In genomic region chr20:57563522-57563921, GRCh38 we compare ENCODE assay signal across 25 cellular contexts. TPM values are rescaled to one million over a fixed set of nuclear protein-coding genes. Genes with fewer than 3 reads are reported as not detected.
DNase-seq lines count a peak whose midpoint lies in the region; ATAC-seq, FAIRE-seq and TF ChIP-seq lines count a peak whose summit lies in the region.
"Had no signal": no experiment of that assay in that cellular context is flagged by ENCODE, and none has a peak within 500 bp of the region (broad histone marks: within the 10 kb centered on the region; RNA-seq: fewer than 3 reads in every experiment).

No MANE protein-coding gene starts in this region.

- H3K9ac ChIP-seq in adipocyte (ENCODE audit: low read length) (no peak overlapping the region), HepG2 (ENCODE audit: insufficient read depth, low read depth, low read length) (no peak overlapping the region), subcutaneous abdominal adipose tissue (ENCODE audit: low read length in 5 of 5) (no peak overlapping the region)
- H3K9ac ChIP-seq: BLaER1 had no signal

- BruUV-seq in HepG2 (replicated peaks; lab: Mats Ljungman, UMichigan) (no TSS peak), OCI-LY7 (replicated peaks; lab: Mats Ljungman, UMichigan) (no TSS peak)

- H3K27ac ChIP-seq in HepG2 (ENCODE audit: extremely low read length, insufficient read depth, low read length): no peak overlapping the region
- H3K27ac ChIP-seq in subcutaneous abdominal adipose tissue (ENCODE audit: low read depth, low read length): peak overlapping the region; percentile 37
- H3K27ac ChIP-seq in OCI-LY7 (ENCODE audit: low read depth, low read length, poor library complexity, severe bottlenecking): no peak overlapping the region
- H3K27ac ChIP-seq: BLaER1, HL-60 had no signal

- intact Hi-C loops in HepG2 (cut with micrococcal nuclease; ENCODE audit: unreplicated experiment): no loop called here
- intact Hi-C loops in posterior vena cava (cut with DNase I): no loop called here
- intact Hi-C loops in OCI-LY7 (cut with micrococcal nuclease; ENCODE audit: unreplicated experiment): no loop called here

- peak overlapping the region; percentile 77; the same call in 1 of the 2 replicates for H3K4me2 ChIP-seq in HepG2 (ENCODE audit: low read depth, low read length)
- H3K4me2 ChIP-seq in OCI-LY7 (ENCODE audit: low read length): no peak overlapping the region
- H3K4me2 ChIP-seq: BLaER1, GM23338 had no signal

- no peaks in the 10 kb centered on the region for H3K9me2 ChIP-seq in OCI-LY7 (ENCODE audit: insufficient read depth, low read length)

- peaks cover 10% of the 10 kb centered on the region for H3K79me2 ChIP-seq in HepG2 (ENCODE audit: insufficient read depth, low read length)
- H3K79me2 ChIP-seq in OCI-LY7 (ENCODE audit: insufficient read depth, low read depth, low read length): no peaks in the 10 kb centered on the region

- POLR2A ChIA-PET in HepG2 (lab: Yijun Ruan, JAX) (no interaction called here), OCI-LY7 (lab: Charles Lee) (interaction anchor here (0.5 kb wide), 1 partner anchor 733 kb away, joined by 4 read pairs; no protein-coding TSS in a partner anchor)

- no peaks in the 10 kb centered on the region for H3K9me3 ChIP-seq in adipocyte (ENCODE audit: control insufficient read depth, low read length)
- H3K9me3 ChIP-seq in HepG2 (ENCODE audit: low read length): no peaks in the 10 kb centered on the region
- no peaks in the 10 kb centered on the region for H3K9me3 ChIP-seq in subcutaneous abdominal adipose tissue (ENCODE audit: control insufficient read depth in 5 of 5, low read length in 5 of 5)
- no peaks in the 10 kb centered on the region for H3K9me3 ChIP-seq in OCI-LY7 (ENCODE audit: low read length)
- H3K9me3 ChIP-seq: BLaER1 had no signal

- peaks cover 8% of the 10 kb centered on the region for H3K27me3 ChIP-seq in adipocyte (replicated peaks; ENCODE audit: control insufficient read depth, insufficient read depth, low read length)
- H3K27me3 ChIP-seq in HepG2 (ENCODE audit: control insufficient read depth in 1 of 2, insufficient read depth in 2 of 2, low read length in 2 of 2): no peaks in the 10 kb centered on the region; a peak in 3 of 5 replicates
- peaks cover 0 to 5% (median 0%) of the 10 kb centered on the region in 5 donors for H3K27me3 ChIP-seq in subcutaneous abdominal adipose tissue (ENCODE audit: control insufficient read depth in 5 of 5, insufficient read depth in 4 of 5, low read length in 5 of 5)
- H3K27me3 ChIP-seq: BLaER1 had no signal

- no peak for TF ChIP-seq RAD21 in HepG2 (CRISPR knock-in tag; IDR thresholded peaks at IDR 0.05)

- H2AFZ ChIP-seq in HepG2 (ENCODE audit: low read length): no peak overlapping the region
- no peak overlapping the region for H2AFZ ChIP-seq in OCI-LY7 (ENCODE audit: low read length)
- H2AFZ ChIP-seq: GM23338 had no signal

- TF ChIP-seq CTCF in HepG2 (CRISPR knock-in tag; IDR thresholded peaks at IDR 0.05) (no peak), OCI-LY7 (conservative IDR thresholded peaks at IDR 0.05; ENCODE audit: low read length) (no peak), GM13976 (IDR thresholded peaks at IDR 0.05; ENCODE audit: borderline replicate concordance, control extremely low read depth, extremely low read depth, insufficient read depth, missing control alignments) (no peak)

- TF ChIP-seq POLR2A in HepG2 (IDR thresholded peaks at IDR 0.05; ENCODE audit: insufficient read depth in 1 of 2, low read depth in 2 of 2, low read length in 2 of 2): peak in 1 of 2 experiments; percentile 40; a peak in 1 of 4 replicates

- WGBS in HepG2 (ENCODE audit: low lambda C conversion rate): 97% methylated on average over 12 of the region's 12 CpGs

- FAIRE-seq in HepG2 (lab: Jason Lieb, UNC): no peak
- FAIRE-seq: GM12878, GM19239, H54 had no signal

- CTCF ChIA-PET in HepG2 (lab: Yijun Ruan, JAX; ENCODE audit: low intra/inter-chr PET ratio, low total read pairs) (no interaction called here), OCI-LY7 (lab: Charles Lee; ENCODE audit: unreplicated experiment) (no interaction called here)

- in situ Hi-C loops in HepG2 (cut with HindIII; ENCODE audit: extremely low pct_ligation_motif_present, low pct_unique_long_range_greater_than_20kb) (no loop called here), GM13976 (cut with MboI; ENCODE audit: low sequenced_read_pairs, unreplicated experiment) (no loop called here)

- peak overlapping the region; percentile 65 for H3K4me3 ChIP-seq in adipocyte (ENCODE audit: low read length)
- H3K4me3 ChIP-seq in HepG2 (replicated peaks in 1 of 3; ENCODE audit: insufficient read depth in 1 of 3, low read depth in 2 of 3, low read length in 3 of 3): peak overlapping the region in 1 of 3 experiments; percentile 30; a peak in 1 of 6 replicates
- peak overlapping the region in 3 of 5 donors; percentile 38 to 66 (median 59) for H3K4me3 ChIP-seq in subcutaneous abdominal adipose tissue (ENCODE audit: low read depth in 1 of 5, low read length in 5 of 5)
- no peak overlapping the region for H3K4me3 ChIP-seq in OCI-LY7 (ENCODE audit: low read depth, low read length, poor library complexity, severe bottlenecking)
- H3K4me3 ChIP-seq: BLaER1, GM12878, GM23338 had no signal

- DNase-seq in adipocyte (ENCODE audit: low read depth): no peak
- DNase-seq in HepG2 (ENCODE audit: low spot score): no peak
- peak; percentile 47 for DNase-seq in posterior vena cava (ENCODE audit: low spot score)
- DNase-seq in globus pallidus (ENCODE audit: low spot score): no peak
- DNase-seq in OCI-LY7 (ENCODE audit: low spot score): no peak
- DNase-seq in GM13976 (ENCODE audit: low spot score): no peak
- DNase-seq: 8988T; CD4-positive, alpha-beta memory T cell; DND-41; EL; HCEC 1CT had no signal

- peaks cover 24% of the 10 kb centered on the region for H3K36me3 ChIP-seq in adipocyte (ENCODE audit: control insufficient read depth, insufficient read depth, low read length, severe bottlenecking)
- peaks cover 0 to 22% of the 10 kb centered on the region in 2 experiments; a peak in 2 of 5 replicates for H3K36me3 ChIP-seq in HepG2 (replicated peaks in 1 of 2; ENCODE audit: control insufficient read depth in 1 of 2, insufficient read depth in 2 of 2, low read length in 2 of 2)
- H3K36me3 ChIP-seq in subcutaneous abdominal adipose tissue (ENCODE audit: control insufficient read depth in 5 of 5, insufficient read depth in 5 of 5, low read length in 5 of 5): peaks cover 3 to 31% (median 23%) of the 10 kb centered on the region in 5 donors
- peaks cover 28% of the 10 kb centered on the region; the same call in 1 of the 2 replicates for H3K36me3 ChIP-seq in OCI-LY7 (ENCODE audit: insufficient read depth, low read length)
- H3K36me3 ChIP-seq: BLaER1 had no signal

- H4K20me1 ChIP-seq in HepG2 (ENCODE audit: insufficient read depth, low read length) (no peaks in the 10 kb centered on the region; the same call in 1 of the 2 replicates), OCI-LY7 (ENCODE audit: insufficient read depth, low read length) (no peaks in the 10 kb centered on the region)
- H4K20me1 ChIP-seq: BLaER1 had no signal

- ATAC-seq in HepG2 (no peak), HG02970 (IDR thresholded peaks at IDR 0.05; ENCODE audit: low FRiP score, unreplicated experiment) (no peak)
- ATAC-seq: GM12878, GM23338 had no signal

- TF ChIP-seq EP300 in HepG2 (IDR thresholded peaks at IDR 0.05; ENCODE audit: low read depth in 2 of 2, low read length in 2 of 2): no peak
- TF ChIP-seq EP300 in HepG2 (CRISPR knock-in tag; IDR thresholded peaks at IDR 0.05; ENCODE audit: borderline replicate concordance): no peak

- peaks cover 19% of the 10 kb centered on the region for H3K4me1 ChIP-seq in adipocyte (ENCODE audit: control insufficient read depth, insufficient read depth, low read length)
- H3K4me1 ChIP-seq in HepG2 (ENCODE audit: insufficient read depth, low read length): peaks cover 93% of the 10 kb centered on the region
- peaks cover 10 to 75% (median 65%) of the 10 kb centered on the region in 5 donors for H3K4me1 ChIP-seq in subcutaneous abdominal adipose tissue (ENCODE audit: control insufficient read depth in 5 of 5, insufficient read depth in 5 of 5, low read length in 5 of 5)
- H3K4me1 ChIP-seq in OCI-LY7 (ENCODE audit: insufficient read depth, low read length, poor library complexity, severe bottlenecking): no peaks in the 10 kb centered on the region

RNA-seq across cellular contexts. Expression of gene PCK1, which starts 2.6 kb away (rescaled TPM):
- total RNA-seq in HepG2 (2016; rRNA removed; fragmentation: Illumina TruSeq; extraction: Trizol) (5.4 and 12.6 TPM in 2 replicates), posterior vena cava (under 1 TPM; 0.57 to 0.93 TPM), OCI-LY7 (2022) (13.0 and 13.4 TPM in 2 replicates)
- total RNA-seq in HepG2 (2016; cell fraction: cytosol; rRNA removed; fragmentation: Illumina TruSeq; extraction: Trizol; ENCODE audit: low read depth): 3.7 TPM in 2 replicates
- 5.2 and 15.5 TPM in 2 replicates for total RNA-seq in HepG2 (2016; cell fraction: insoluble cytoplasmic fraction; rRNA removed; fragmentation: Illumina TruSeq; extraction: Trizol)
- 3.3 and 3.9 TPM in 2 replicates for total RNA-seq in HepG2 (2016; cell fraction: membrane; rRNA removed; fragmentation: Illumina TruSeq; extraction: Trizol)
- total RNA-seq in HepG2 (2016; cell fraction: nucleus; rRNA removed; fragmentation: Illumina TruSeq; extraction: Trizol): 23.9 and 29.1 TPM in 2 replicates
- polyA plus RNA-seq in HepG2 (2011; rRNA removed): 6.5 and 19.5 TPM in 2 replicates
- 2.9 and 9.4 TPM in 2 replicates for polyA plus RNA-seq in HepG2 (2011; cell fraction: cytosol; rRNA removed)
- polyA plus RNA-seq in HepG2 (2011; cell fraction: nucleus; rRNA removed): 21.5 and 61.9 TPM in 2 replicates
- 220 and 303 TPM in 2 replicates for polyA plus RNA-seq in HepG2 (2012)
- 0.43 and 0.67 TPM in 2 replicates for polyA plus RNA-seq in HepG2 (2016; cell fraction: cytosol; fragmentation: Illumina TruSeq; extraction: Trizol; ENCODE audit: low read depth)
- 5.0 and 5.7 TPM in 2 replicates for polyA plus RNA-seq in HepG2 (2016; cell fraction: insoluble cytoplasmic fraction; fragmentation: Illumina TruSeq; extraction: Trizol; ENCODE audit: low read depth)
- polyA plus RNA-seq in HepG2 (2016; cell fraction: membrane; fragmentation: Illumina TruSeq; extraction: Trizol; ENCODE audit: low read depth): 0.71 and 0.72 TPM in 2 replicates
- polyA plus RNA-seq in HepG2 (2016; cell fraction: nucleus; fragmentation: Illumina TruSeq; extraction: Trizol; ENCODE audit: insufficient read depth, low read depth): 17.4 and 17.7 TPM in 2 replicates
- 0.12 and 22.5 TPM in 2 replicates for polyA minus RNA-seq in HepG2 (2011; rRNA and poly(A)+ RNA removed; ENCODE audit: low replicate concordance)
- 7.7 and 23.7 TPM in 2 replicates for polyA minus RNA-seq in HepG2 (2011; cell fraction: cytosol; rRNA and poly(A)+ RNA removed)
- polyA minus RNA-seq in HepG2 (2011; cell fraction: nucleus; rRNA and poly(A)+ RNA removed): 39.8 and 149 TPM in 2 replicates
- total RNA-seq in OCI-LY7 (2014; rRNA removed; shearing (Covaris generic)): 5.7 and 6.9 TPM in 2 replicates
- total RNA-seq: A673; CD4-positive, alpha-beta memory T cell; G401; GM23338; HT1080 had no signal
- polyA plus RNA-seq: AG04450; CD14-positive monocyte; CD4-positive, alpha-beta memory T cell; GM23338; IgD-negative memory B cell had no signal

RNA-seq across cellular contexts. Expression of gene CTCFL, which starts 38.6 kb away (rescaled TPM):
- total RNA-seq in HepG2 (2016; rRNA removed; fragmentation: Illumina TruSeq; extraction: Trizol) (not detected in 2 replicates), posterior vena cava (not detected), OCI-LY7 (2022) (not detected in 2 replicates)
- total RNA-seq in HepG2 (2016; cell fraction: cytosol; rRNA removed; fragmentation: Illumina TruSeq; extraction: Trizol; ENCODE audit: low read depth): not detected in 2 replicates
- total RNA-seq in HepG2 (2016; cell fraction: insoluble cytoplasmic fraction; rRNA removed; fragmentation: Illumina TruSeq; extraction: Trizol): not detected in 2 replicates
- total RNA-seq in HepG2 (2016; cell fraction: membrane; rRNA removed; fragmentation: Illumina TruSeq; extraction: Trizol): not detected in 2 replicates
- not detected in 2 replicates for total RNA-seq in HepG2 (2016; cell fraction: nucleus; rRNA removed; fragmentation: Illumina TruSeq; extraction: Trizol)
- 0.04 and 0.05 TPM in 2 replicates for polyA plus RNA-seq in HepG2 (2011; rRNA removed)
- polyA plus RNA-seq in HepG2 (2011; cell fraction: cytosol; rRNA removed): 0.03 TPM in 1 of 2 replicates, not detected in the other
- not detected in 2 replicates for polyA plus RNA-seq in HepG2 (2011; cell fraction: nucleus; rRNA removed)
- polyA plus RNA-seq in HepG2 (2012): 0.13 and 0.42 TPM in 2 replicates
- not detected in 2 replicates for polyA plus RNA-seq in HepG2 (2016; cell fraction: cytosol; fragmentation: Illumina TruSeq; extraction: Trizol; ENCODE audit: low read depth)
- not detected in 2 replicates for polyA plus RNA-seq in HepG2 (2016; cell fraction: insoluble cytoplasmic fraction; fragmentation: Illumina TruSeq; extraction: Trizol; ENCODE audit: low read depth)
- not detected in 2 replicates for polyA plus RNA-seq in HepG2 (2016; cell fraction: membrane; fragmentation: Illumina TruSeq; extraction: Trizol; ENCODE audit: low read depth)
- polyA plus RNA-seq in HepG2 (2016; cell fraction: nucleus; fragmentation: Illumina TruSeq; extraction: Trizol; ENCODE audit: insufficient read depth, low read depth): not detected in 2 replicates
- polyA minus RNA-seq in HepG2 (2011; rRNA and poly(A)+ RNA removed; ENCODE audit: low replicate concordance): 0.22 and 0.26 TPM in 2 replicates
- polyA minus RNA-seq in HepG2 (2011; cell fraction: cytosol; rRNA and poly(A)+ RNA removed): not detected in 2 replicates
- not detected in 2 replicates for polyA minus RNA-seq in HepG2 (2011; cell fraction: nucleus; rRNA and poly(A)+ RNA removed)
- 0.63 TPM in 1 of 2 replicates, not detected in the other for total RNA-seq in OCI-LY7 (2014; rRNA removed; shearing (Covaris generic))
- total RNA-seq: CD4-positive, alpha-beta memory T cell; HT1080 had no signal
- polyA plus RNA-seq: AG04450; CD14-positive monocyte; CD4-positive, alpha-beta memory T cell; IgD-negative memory B cell had no signal

RNA-seq across cellular contexts. Expression of gene ZBP1, which starts 56.7 kb away (rescaled TPM):
- total RNA-seq in HepG2 (2016; rRNA removed; fragmentation: Illumina TruSeq; extraction: Trizol): not detected in 2 replicates
- not detected in 2 replicates for total RNA-seq in HepG2 (2016; cell fraction: cytosol; rRNA removed; fragmentation: Illumina TruSeq; extraction: Trizol; ENCODE audit: low read depth)
- total RNA-seq in HepG2 (2016; cell fraction: insoluble cytoplasmic fraction; rRNA removed; fragmentation: Illumina TruSeq; extraction: Trizol): not detected in 2 replicates
- not detected in 2 replicates for total RNA-seq in HepG2 (2016; cell fraction: membrane; rRNA removed; fragmentation: Illumina TruSeq; extraction: Trizol)
- not detected in 2 replicates for total RNA-seq in HepG2 (2016; cell fraction: nucleus; rRNA removed; fragmentation: Illumina TruSeq; extraction: Trizol)
- not detected in 2 replicates for polyA plus RNA-seq in HepG2 (2011; rRNA removed)
- polyA plus RNA-seq in HepG2 (2011; cell fraction: cytosol; rRNA removed): not detected in 2 replicates
- not detected in 2 replicates for polyA plus RNA-seq in HepG2 (2011; cell fraction: nucleus; rRNA removed)
- polyA plus RNA-seq in HepG2 (2012): not detected in 2 replicates
- not detected in 2 replicates for polyA plus RNA-seq in HepG2 (2016; cell fraction: cytosol; fragmentation: Illumina TruSeq; extraction: Trizol; ENCODE audit: low read depth)
- polyA plus RNA-seq in HepG2 (2016; cell fraction: insoluble cytoplasmic fraction; fragmentation: Illumina TruSeq; extraction: Trizol; ENCODE audit: low read depth): not detected in 2 replicates
- polyA plus RNA-seq in HepG2 (2016; cell fraction: membrane; fragmentation: Illumina TruSeq; extraction: Trizol; ENCODE audit: low read depth): not detected in 2 replicates
- polyA plus RNA-seq in HepG2 (2016; cell fraction: nucleus; fragmentation: Illumina TruSeq; extraction: Trizol; ENCODE audit: insufficient read depth, low read depth): not detected in 2 replicates
- not detected in 2 replicates for polyA minus RNA-seq in HepG2 (2011; rRNA and poly(A)+ RNA removed; ENCODE audit: low replicate concordance)
- polyA minus RNA-seq in HepG2 (2011; cell fraction: cytosol; rRNA and poly(A)+ RNA removed): not detected in 2 replicates
- polyA minus RNA-seq in HepG2 (2011; cell fraction: nucleus; rRNA and poly(A)+ RNA removed): not detected in 2 replicates
- total RNA-seq in posterior vena cava: under 1 TPM; 0.24 to 0.37 TPM
- total RNA-seq in OCI-LY7 (2014; rRNA removed; shearing (Covaris generic)): 1.7 and 3.7 TPM in 2 replicates
- 1.5 and 2.0 TPM in 2 replicates for total RNA-seq in OCI-LY7 (2022)
- total RNA-seq: A673, G401, GM23338, HT1080 had no signal
- polyA plus RNA-seq: AG04450, GM23338 had no signal
